ENCODE assay signal across 27 cellular contexts in the genomic region with DNA sequence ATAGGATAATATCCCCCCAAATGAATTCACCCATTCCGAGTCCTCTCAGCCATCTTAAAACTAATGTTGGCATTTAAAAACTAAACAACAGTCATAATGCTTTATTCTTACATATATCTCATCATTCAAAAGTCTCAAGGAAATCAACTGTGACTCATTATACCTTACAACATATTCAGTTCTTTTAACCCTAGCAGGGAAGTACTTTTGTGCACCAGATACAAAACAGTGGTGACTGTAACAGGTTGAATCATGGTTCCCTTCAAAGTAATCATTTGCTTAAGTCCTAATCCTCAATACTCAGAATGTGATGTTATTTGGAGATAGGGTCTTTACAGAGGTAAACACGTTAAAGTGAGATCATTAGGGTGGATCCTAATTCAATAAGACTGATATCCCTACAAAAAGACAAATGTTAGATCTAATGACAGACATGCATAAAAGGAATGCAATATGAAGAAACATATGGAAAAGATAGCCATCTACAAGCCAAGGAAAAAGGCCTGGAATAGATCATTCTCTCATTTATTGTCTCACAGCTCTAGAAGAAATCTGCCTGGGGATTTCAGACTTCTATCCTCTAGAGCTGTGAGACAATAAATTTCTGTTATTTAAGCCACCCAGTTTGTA. TPM values are rescaled to one million over a fixed set of nuclear protein-coding genes. Genes with fewer than 3 reads are reported as not detected.
"Had no signal": no experiment of that assay in that cellular context is flagged by ENCODE, and none has a peak within 500 bp of the region (broad histone marks: within the 10 kb centered on the region; RNA-seq: fewer than 3 reads in every experiment).

No MANE protein-coding gene starts in this region.

- DNase-seq: activated CD4-positive, alpha-beta memory T cell treated with anti-CD3 and anti-CD28 coated beads for 36 hours; activated CD4-positive, alpha-beta T cell treated with anti-CD3 and anti-CD28 coated beads, Interleukin-2, amount 10 ng/mL, durations not matched to agents 24 days and 14 days; activated CD4-positive, CD25-positive, alpha-beta regulatory T cell treated with anti-CD3 and anti-CD28 coated beads, Interleukin-2, amount 50 U/mL, for 72 hours; activated CD8-positive, alpha-beta memory T cell treated with anti-CD3 and anti-CD28 coated beads, Interleukin-2, amount 50 U/mL, for 4 hours; activated gamma-delta T cell treated with Interleukin-2 at 50 U/mL for 16 hours; activated naive CD4-positive, alpha-beta T cell treated with anti-CD3 and anti-CD28 coated beads, Interleukin-2, amount 50 U/mL, for 16 hours; activated T-cell treated with anti-CD3 and anti-CD28 coated beads, Interleukin-2, amount 50 U/mL, for 24 hours; effector CD4-positive, alpha-beta T cell; gastrocnemius medialis; glutamatergic neuron; islet precursor cell; left cardiac atrium; left ventricle myocardium superior; naive B cell; nephron progenitor cell; ovary; stimulated activated CD4-positive, alpha-beta T cell treated with anti-CD3 and anti-CD28 coated beads, Interleukin-15, amount 100 ng/mL, for 24 hours; stimulated activated naive CD4-positive, alpha-beta T cell; T-helper 9 cell; tibial artery; upper lobe of right lung had no signal

- H3K36me3 ChIP-seq: breast epithelium, gastrocnemius medialis, ovary, right atrium auricular region, suprapubic skin, tibial artery, upper lobe of right lung had no signal

- H3K9me3 ChIP-seq: breast epithelium, gastrocnemius medialis, ovary, right atrium auricular region, suprapubic skin, tibial artery, upper lobe of right lung had no signal

- H3K27ac ChIP-seq: breast epithelium, gastrocnemius medialis, ovary, right atrium auricular region, suprapubic skin, tibial artery, upper lobe of right lung had no signal

- H3K4me3 ChIP-seq: breast epithelium, gastrocnemius medialis, ovary, right atrium auricular region, suprapubic skin, tibial artery, upper lobe of right lung had no signal

- H3K27me3 ChIP-seq: breast epithelium, gastrocnemius medialis, ovary, right atrium auricular region, suprapubic skin, tibial artery, upper lobe of right lung had no signal

- H3K4me1 ChIP-seq: breast epithelium, gastrocnemius medialis, right atrium auricular region, suprapubic skin, tibial artery, upper lobe of right lung had no signal

- FAIRE-seq: endometrium had no signal

RNA-seq across cellular contexts. Expression of a gene that starts 42.3 kb away (rescaled TPM):
- total RNA-seq: activated CD4-positive, alpha-beta memory T cell treated with anti-CD3 and anti-CD28 coated beads for 36 hours; activated CD4-positive, alpha-beta T cell treated with anti-CD3 and anti-CD28 coated beads, Interleukin-2, amount 10 ng/mL, durations not matched to agents 24 days and 14 days; activated CD8-positive, alpha-beta memory T cell treated with anti-CD3 and anti-CD28 coated beads for 36 hours; activated T-helper 17 cell treated with anti-CD3 and anti-CD28 coated beads, Interleukin-2, amount 50 U/mL, for 72 hours had no signal
